9 cellular contexts compared by ENCODE assay signal in the genomic region with DNA sequence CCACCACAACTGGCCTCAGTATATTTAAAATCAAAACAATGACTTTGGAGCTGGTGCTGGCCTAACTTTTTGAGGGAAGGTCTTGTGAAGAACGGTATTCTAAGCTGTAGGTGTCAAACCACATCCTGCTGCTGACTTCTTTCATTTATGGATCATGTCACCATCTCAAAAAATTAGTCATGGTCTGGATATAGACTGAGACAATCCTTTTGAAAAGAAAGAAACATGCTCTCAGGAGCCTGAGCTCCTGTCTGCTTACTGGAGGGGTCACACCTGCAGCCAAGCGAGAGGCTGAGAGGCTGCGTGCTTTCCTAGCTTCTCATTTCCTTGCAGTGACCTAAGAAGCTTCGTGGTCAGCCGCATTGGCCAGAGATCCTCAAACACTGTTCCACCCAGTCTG. TPM values are rescaled to one million over a fixed set of nuclear protein-coding genes. Genes with fewer than 3 reads are reported as not detected.
A peak's percentile ranks its signal among the peaks of the same experiment; 100 is the strongest.
DNase-seq lines count a peak whose midpoint lies in the region; ATAC-seq and TF ChIP-seq lines count a peak whose summit lies in the region.
"Had no signal": no experiment of that assay in that cellular context is flagged by ENCODE, and none has a peak within 500 bp of the region (broad histone marks: within the 10 kb centered on the region; RNA-seq: fewer than 3 reads in every experiment).

No MANE protein-coding gene starts in this region.

- no peak overlapping the region for H3K27ac ChIP-seq in CD8-positive, alpha-beta T cell (ENCODE audit: low read depth, low read length)
- H3K27ac ChIP-seq in upper lobe of left lung (no peak overlapping the region), PC-9 (no peak overlapping the region)

- H3K4me1 Mint-ChIP-seq in CD8-positive, alpha-beta T cell (ENCODE audit: low read depth) = peaks cover 10% of the 10 kb centered on the region
- H3K4me1 Mint-ChIP-seq: CD14-positive monocyte had no signal

- H3K9me3 Mint-ChIP-seq in CD8-positive, alpha-beta T cell = no peaks in the 10 kb centered on the region

- ATAC-seq in CD8-positive, alpha-beta T cell = peak; percentile 76
- peak; percentile 89 for ATAC-seq in GM21381 (IDR thresholded peaks at IDR 0.05; ENCODE audit: unreplicated experiment)
- ATAC-seq in HG03558 (IDR thresholded peaks at IDR 0.05; ENCODE audit: extremely low read depth, unreplicated experiment) = peak; percentile 89
- no peak for ATAC-seq in upper lobe of left lung (ENCODE audit: low FRiP score in 2 of 2)

- no peaks in the 10 kb centered on the region for H3K27me3 ChIP-seq in CD8-positive, alpha-beta T cell (ENCODE audit: insufficient read depth, low read length)
- H3K27me3 ChIP-seq in upper lobe of left lung = no peaks in the 10 kb centered on the region
- no peaks in the 10 kb centered on the region for H3K27me3 ChIP-seq in PC-9 (ENCODE audit: insufficient read depth, low read depth)

- H3K36me3 ChIP-seq in CD8-positive, alpha-beta T cell (ENCODE audit: insufficient read depth, low read length) = no peaks in the 10 kb centered on the region
- H3K36me3 ChIP-seq in upper lobe of left lung = no peaks in the 10 kb centered on the region
- no peaks in the 10 kb centered on the region for H3K36me3 ChIP-seq in PC-9 (ENCODE audit: low read depth)

- H3K4me3 ChIP-seq in CD8-positive, alpha-beta T cell (ENCODE audit: low read depth, low read length) = no peak overlapping the region
- H3K4me3 ChIP-seq in astrocyte of the cerebellum (ENCODE audit: low read depth, low read length) = no peak overlapping the region
- H3K4me3 ChIP-seq in upper lobe of left lung = no peak overlapping the region
- no peak overlapping the region for H3K4me3 ChIP-seq in PC-9
- H3K4me3 ChIP-seq in foreskin fibroblast (ENCODE audit: low read depth in 1 of 2, low read length in 2 of 2) = no peak overlapping the region

- H3K79me2 ChIP-seq in PC-9 (ENCODE audit: low read depth) = no peaks in the 10 kb centered on the region

- in situ Hi-C loops in astrocyte of the cerebellum (cut with HindIII; ENCODE audit: low sequenced_read_pairs) = no loop called here

- no peak for TF ChIP-seq CTCF in CD8-positive, alpha-beta T cell (IDR thresholded peaks at IDR 0.05)
- TF ChIP-seq CTCF in astrocyte of the cerebellum (IDR thresholded peaks at IDR 0.05; ENCODE audit: low read depth, low read length, missing control alignments) (no peak), upper lobe of left lung (IDR thresholded peaks at IDR 0.05) (no peak), PC-9 (conservative IDR thresholded peaks at IDR 0.05) (no peak), foreskin fibroblast (IDR thresholded peaks at IDR 0.05; ENCODE audit: low read depth, low read length) (no peak)

- DNase-seq in CD8-positive, alpha-beta T cell = peak in 2 of 7 experiments; percentile 14 to 22
- DNase-seq in astrocyte of the cerebellum (ENCODE audit: low read depth) (peak; percentile 43), upper lobe of left lung (no peak), cerebellar cortex (ENCODE audit: low spot score) (no peak), PC-9 (no peak), foreskin fibroblast (no peak)

- no TSS peak for BruUV-seq in PC-9 (replicated peaks; lab: Mats Ljungman, UMichigan)

- CTCF ChIA-PET in CD8-positive, alpha-beta T cell (lab: Charles Lee) = no interaction called here
- CTCF ChIA-PET in PC-9 (lab: Charles Lee) = no interaction called here

- peaks cover 4% of the 10 kb centered on the region for H3K27me3 Mint-ChIP-seq in CD8-positive, alpha-beta T cell (ENCODE audit: low read depth)

- POLR2A ChIA-PET in CD8-positive, alpha-beta T cell (lab: Charles Lee) = interaction anchor here (0.7 kb wide), 1 partner anchor 71 kb away, joined by 3 read pairs; no protein-coding TSS in a partner anchor
- POLR2A ChIA-PET in PC-9 (lab: Charles Lee; ENCODE audit: unreplicated experiment) = no interaction called here

- H3K9me2 ChIP-seq in PC-9 (ENCODE audit: insufficient read depth) = no peaks in the 10 kb centered on the region

- H3F3A ChIP-seq in PC-9 (ENCODE audit: insufficient read depth, low read depth) = no peaks in the 10 kb centered on the region

- 83 to 84% methylated on average over 5 of the region's 5 CpGs for WGBS in upper lobe of left lung, 2 donors

- H3K4me1 ChIP-seq in CD8-positive, alpha-beta T cell (ENCODE audit: insufficient read depth, low read length) = peaks cover 5% of the 10 kb centered on the region
- H3K4me1 ChIP-seq in upper lobe of left lung (no peaks in the 10 kb centered on the region), PC-9 (replicated peaks; ENCODE audit: insufficient read depth) (no peaks in the 10 kb centered on the region)

- H3K4me2 ChIP-seq in PC-9 = no peak overlapping the region

- no peaks in the 10 kb centered on the region for H4K20me1 ChIP-seq in PC-9 (ENCODE audit: insufficient read depth)

- intact Hi-C loops in CD8-positive, alpha-beta T cell (cut with DNase I, micrococcal nuclease) = no loop called here
- intact Hi-C loops in PC-9 (cut with micrococcal nuclease; ENCODE audit: unreplicated experiment) = no loop called here

- no peaks in the 10 kb centered on the region for H3K36me3 Mint-ChIP-seq in CD8-positive, alpha-beta T cell
- H3K36me3 Mint-ChIP-seq: CD14-positive monocyte had no signal

- TF ChIP-seq EP300 in upper lobe of left lung (IDR thresholded peaks at IDR 0.05) = no peak

- no peak overlapping the region for H3K4me3 Mint-ChIP-seq in CD8-positive, alpha-beta T cell
- H3K4me3 Mint-ChIP-seq: CD14-positive monocyte had no signal

- H3K27ac Mint-ChIP-seq in CD8-positive, alpha-beta T cell = peak overlapping the region; percentile 10
- H3K27ac Mint-ChIP-seq: CD14-positive monocyte had no signal

- H2AFZ ChIP-seq in PC-9 = no peak overlapping the region

- H3K9me3 ChIP-seq in CD8-positive, alpha-beta T cell (ENCODE audit: low read length) = no peaks in the 10 kb centered on the region
- H3K9me3 ChIP-seq in upper lobe of left lung (no peaks in the 10 kb centered on the region), PC-9 (ENCODE audit: insufficient read depth, low read depth) (no peaks in the 10 kb centered on the region)

- TF ChIP-seq POLR2A in upper lobe of left lung (IDR thresholded peaks at IDR 0.05) = no peak

RNA-seq across cellular contexts. Expression of a gene that starts 55.2 kb away (rescaled TPM):
- 1 to 10 TPM; 1.6 to 2.1 TPM for total RNA-seq in CD8-positive, alpha-beta T cell
- total RNA-seq in upper lobe of left lung = 10 to 100 TPM in 2 of 6 donors, 1 to 10 TPM in 4; 5.6 to 25.1 (median 7.7) TPM
- 11.4 and 14.8 TPM in 2 replicates for total RNA-seq in PC-9 (2021)

Comparison
In these comparisons a context has a peak if more than half of its experiments do, and no peak if none do; other contexts are left out.
1. ATAC-seq: peak in CD8-positive, alpha-beta T cell (single experiment), GM21381 (single experiment) and HG03558 (single experiment); none in upper lobe of left lung (0 of 2).